ENCODE assay signal across 8 cellular contexts in the genomic region with DNA sequence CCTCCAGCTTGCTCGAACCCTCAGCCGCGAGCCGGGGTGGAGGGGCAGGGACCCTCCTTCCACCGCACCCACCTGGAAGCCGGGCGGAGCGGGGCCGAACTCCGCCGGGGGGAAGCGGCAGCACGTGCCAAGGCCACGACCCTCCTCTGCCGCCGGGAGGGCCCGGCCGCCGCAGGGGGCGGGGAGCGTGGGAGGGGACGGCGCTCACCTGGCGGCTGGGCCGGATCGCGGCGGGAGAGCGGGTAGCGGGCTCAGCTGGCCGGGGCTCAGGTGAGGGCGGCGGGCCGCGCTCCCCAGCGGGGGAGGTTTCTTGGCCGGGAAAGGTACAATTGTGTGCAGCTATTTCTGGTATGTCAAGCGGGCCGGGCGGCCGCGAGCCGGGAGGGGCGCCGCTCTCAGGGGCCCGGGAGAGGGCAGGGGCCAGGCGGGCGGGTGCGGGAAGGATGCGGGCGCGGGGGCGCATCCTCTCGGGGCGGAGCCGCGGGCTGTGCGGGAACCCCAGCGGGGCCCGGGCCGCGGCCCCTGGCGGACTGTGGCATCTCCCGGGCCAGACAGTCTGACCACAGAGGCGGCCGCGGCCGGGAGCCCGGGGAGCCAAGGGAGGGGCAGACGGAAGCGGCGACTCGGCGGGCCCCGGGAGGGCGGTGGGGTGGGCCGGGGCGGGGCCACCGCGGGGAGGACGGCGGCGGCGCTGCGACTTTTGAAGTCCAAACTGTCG. TPM values are rescaled to one million over a fixed set of nuclear protein-coding genes. Genes with fewer than 3 reads are reported as not detected.
DNase-seq lines count a peak whose midpoint lies in the region; ATAC-seq, FAIRE-seq and TF ChIP-seq lines count a peak whose summit lies in the region.

LMO7 (plus strand) TSS at position 710 of the 718 bp plus-strand sequence. CDS start 328 bp downstream, outside the sequence.

- WGBS in H9 (ENCODE audit: extremely low coverage, insufficient read length, low lambda C conversion rate) = no CpG with 5 or more reads among the region's 86 CpGs
- WGBS in H1 (ENCODE audit: extremely low coverage in 1 of 2, insufficient coverage in 1 of 2, insufficient read length in 1 of 2, insufficient replicate concordance in 2 of 2, low coverage in 1 of 2, low lambda C conversion rate in 2 of 2, missing lambda C conversion rate in 1 of 2), 2 experiments = 3% methylated on average over 23 of the region's 86 CpGs; no CpG with 5 or more reads in 1 of the 2 experiments
- 1% methylated on average over 32 to 68 of the region's 86 CpGs for WGBS in mesodermal cell (ENCODE audit: insufficient coverage in 2 of 2), 2 experiments

- peaks cover 12% of the 10 kb centered on the region for H3K23me2 ChIP-seq in H9 (ENCODE audit: insufficient read length, low read depth, low read length, poor library complexity, severe bottlenecking)
- H3K23me2 ChIP-seq in H1 (ENCODE audit: low read depth, low read length) = peaks cover 16% of the 10 kb centered on the region; the same call in 1 of the 2 replicates

- 0 out of 3 replicates have a peak, but pooled peaks of 1 of the 2 experiments have one; percentile 7 for TF ChIP-seq POLR2A in H1 (IDR thresholded peaks at IDR 0.05; ENCODE audit: control extremely low read depth in 1 of 2, low read depth in 2 of 2, low read length in 2 of 2)

- no peak for TF ChIP-seq CTCF in GM13976 (IDR thresholded peaks at IDR 0.05; ENCODE audit: borderline replicate concordance, control extremely low read depth, extremely low read depth, insufficient read depth, missing control alignments)
- no peak for TF ChIP-seq CTCF in H9 (conservative IDR thresholded peaks at IDR 0.05)
- no peak for TF ChIP-seq CTCF in H1 (IDR thresholded peaks at IDR 0.05; ENCODE audit: control extremely low read depth in 1 of 3, insufficient read depth in 1 of 3, low read depth in 1 of 3, low read length in 3 of 3)

- no peak within 1 kb of the TSS for H4K91ac ChIP-seq in H9 (ENCODE audit: insufficient read length, low read depth, low read length)
- H4K91ac ChIP-seq in H1 (replicated peaks; ENCODE audit: insufficient read length, low read length) = peak within 1 kb of the TSS; percentile 90

- DNase-seq in GM13976 (ENCODE audit: low spot score) (peak; percentile 88), H9 (peak; percentile 82), LoVo (ENCODE audit: low spot score) (peak; percentile 71), H1 (ENCODE audit: low read depth in 1 of 2, low spot score in 2 of 2) (peak in 1 of 2 experiments; percentile 84), AML-193 (lab: John Stamatoyannopoulos, UW) (no peak)
- peak; percentile 54 for DNase-seq in activated CD4-positive, alpha-beta memory T cell treated with anti-CD3 and anti-CD28 coated beads, Interleukin-2, amount 10 ng/mL, durations not matched to agents 7 days and 5 days
- DNase-seq in stimulated activated naive B cell treated with anti-CD40 and anti-IgM and Interleukin-4, amounts not matched to agents 10 μg/mL and 1 μg/mL and 100 μg/mL, for 72 hours = peak; percentile 15

- H3K27ac Mint-ChIP-seq in H9 = no peak within 1 kb of the TSS; a peak in 1 of 7 replicates
- H3K27ac Mint-ChIP-seq in activated CD4-positive, alpha-beta memory T cell treated with anti-CD3 and anti-CD28 coated beads, Interleukin-2, amount 10 ng/mL, durations not matched to agents 7 days and 5 days = no peak within 1 kb of the TSS
- peak within 1 kb of the TSS; percentile 47 for H3K27ac Mint-ChIP-seq in stimulated activated naive B cell treated with anti-CD40 and anti-IgM and Interleukin-4, amounts not matched to agents 10 μg/mL and 1 μg/mL and 100 μg/mL, for 72 hours

- H3K79me2 ChIP-seq in H9 (ENCODE audit: insufficient read depth, low read length) (peaks cover 2% of the 10 kb centered on the region; the same call in 1 of the 2 replicates), H1 (ENCODE audit: control insufficient read depth in 1 of 2, insufficient read depth in 2 of 2, low read length in 2 of 2) (no peaks in the 10 kb centered on the region)

- no peak within 1 kb of the TSS for H3T11ph ChIP-seq in H9 (ENCODE audit: low read length)

- H3K4me1 ChIP-seq in H9 (ENCODE audit: insufficient read depth, low read length) (peaks cover 9% of the 10 kb centered on the region; the same call in 1 of the 2 replicates), H1 (replicated peaks in 1 of 4; ENCODE audit: control insufficient read depth in 3 of 4, insufficient read depth in 4 of 4, low read length in 3 of 4) (peaks cover 3 to 10% (median 6%) of the 10 kb centered on the region in 4 experiments; a peak in 6 of 7 replicates), mesodermal cell (ENCODE audit: control insufficient read depth, insufficient read depth, low read length, poor library complexity, severe bottlenecking) (peaks cover 7% of the 10 kb centered on the region)

- H2BK15ac ChIP-seq in H9 (ENCODE audit: low read depth, low read length) = no peak within 1 kb of the TSS
- H2BK15ac ChIP-seq in H1 (ENCODE audit: low read length) = peak within 1 kb of the TSS; percentile 96; the same call in 1 of the 2 replicates

- H2BK20ac ChIP-seq in H9 (ENCODE audit: low read depth, low read length, poor library complexity, severe bottlenecking) (no peak within 1 kb of the TSS), H1 (ENCODE audit: low read length) (peak within 1 kb of the TSS; percentile 48; the same call in 1 of the 2 replicates)

- H4K5ac ChIP-seq in H9 (ENCODE audit: insufficient read length, low read depth, low read length) (no peak within 1 kb of the TSS), H1 (ENCODE audit: insufficient read length, low read depth, low read length) (no peak within 1 kb of the TSS)

- H3K4me3 Mint-ChIP-seq in H9 = peak within 1 kb of the TSS; percentile 59 to 80
- H3K4me3 Mint-ChIP-seq in activated CD4-positive, alpha-beta memory T cell treated with anti-CD3 and anti-CD28 coated beads, Interleukin-2, amount 10 ng/mL, durations not matched to agents 7 days and 5 days = peak within 1 kb of the TSS; percentile 70
- H3K4me3 Mint-ChIP-seq in stimulated activated naive B cell treated with anti-CD40 and anti-IgM and Interleukin-4, amounts not matched to agents 10 μg/mL and 1 μg/mL and 100 μg/mL, for 72 hours = peak within 1 kb of the TSS; percentile 81 to 85

- H3K36me3 Mint-ChIP-seq in H9 (ENCODE audit: insufficient read depth in 1 of 3, low read depth in 3 of 3) = no peaks in the 10 kb centered on the region
- H3K36me3 Mint-ChIP-seq in activated CD4-positive, alpha-beta memory T cell treated with anti-CD3 and anti-CD28 coated beads, Interleukin-2, amount 10 ng/mL, durations not matched to agents 7 days and 5 days (ENCODE audit: low read depth) = no peaks in the 10 kb centered on the region
- H3K36me3 Mint-ChIP-seq in stimulated activated naive B cell treated with anti-CD40 and anti-IgM and Interleukin-4, amounts not matched to agents 10 μg/mL and 1 μg/mL and 100 μg/mL, for 72 hours = peaks cover 0 to 5% of the 10 kb centered on the region in 2 donors

- peaks cover 27 to 28% of the 10 kb centered on the region in 2 experiments for H3K4me1 Mint-ChIP-seq in H9
- H3K4me1 Mint-ChIP-seq in activated CD4-positive, alpha-beta memory T cell treated with anti-CD3 and anti-CD28 coated beads, Interleukin-2, amount 10 ng/mL, durations not matched to agents 7 days and 5 days = peaks cover 15% of the 10 kb centered on the region
- peaks cover 2 to 8% of the 10 kb centered on the region in 2 donors for H3K4me1 Mint-ChIP-seq in stimulated activated naive B cell treated with anti-CD40 and anti-IgM and Interleukin-4, amounts not matched to agents 10 μg/mL and 1 μg/mL and 100 μg/mL, for 72 hours

- POLR2A ChIA-PET in activated CD4-positive, alpha-beta memory T cell treated with anti-CD3 and anti-CD28 coated beads, Interleukin-2, amount 10 ng/mL, durations not matched to agents 7 days and 5 days (lab: Charles Lee) = no interaction called here
- POLR2A ChIA-PET in H1 (lab: Charles Lee; ENCODE audit: partially characterized antibody) = interaction anchor here (0.9 to 1.0 kb wide), 3 partner anchors 10 to 98 kb away, joined by 3 to 5 read pairs (median 3); partner anchors contain the start of gene COMMD6

- no peak within 1 kb of the TSS for H4K8ac ChIP-seq in H9 (replicated peaks; ENCODE audit: insufficient read length, low read depth, low read length)
- peak within 1 kb of the TSS; percentile 96; the same call in 1 of the 2 replicates for H4K8ac ChIP-seq in H1 (ENCODE audit: extremely low read depth, insufficient read depth, low read length)

- H3K56ac ChIP-seq in H9 (ENCODE audit: insufficient read length, low read depth, low read length) = no peak within 1 kb of the TSS
- H3K56ac ChIP-seq in H1 (replicated peaks; ENCODE audit: insufficient read length, low read depth, low read length) = no peak within 1 kb of the TSS

- H4K20me1 ChIP-seq in H9 (ENCODE audit: control insufficient read depth, insufficient read depth, insufficient read length) = no peaks in the 10 kb centered on the region
- no peaks in the 10 kb centered on the region for H4K20me1 ChIP-seq in H1 (replicated peaks in 1 of 2; ENCODE audit: control insufficient read depth in 1 of 2, insufficient read depth in 2 of 2, low read length in 2 of 2)

- TF ChIP-seq RAD21 in H1 (IDR thresholded peaks at IDR 0.05 in 1 of 2, conservative IDR thresholded peaks at IDR 0.05 in 1 of 2; ENCODE audit: low read depth in 2 of 2, low read length in 2 of 2) = no peak

- FAIRE-seq in H1 (lab: Jason Lieb, UNC) = no peak

- no peaks in the 10 kb centered on the region for H3K9me3 Mint-ChIP-seq in H9
- no peaks in the 10 kb centered on the region for H3K9me3 Mint-ChIP-seq in activated CD4-positive, alpha-beta memory T cell treated with anti-CD3 and anti-CD28 coated beads, Interleukin-2, amount 10 ng/mL, durations not matched to agents 7 days and 5 days
- H3K9me3 Mint-ChIP-seq in stimulated activated naive B cell treated with anti-CD40 and anti-IgM and Interleukin-4, amounts not matched to agents 10 μg/mL and 1 μg/mL and 100 μg/mL, for 72 hours = no peaks in the 10 kb centered on the region

- H3K27ac ChIP-seq in H9 (ENCODE audit: insufficient read length, low read depth, low read length) (no peak within 1 kb of the TSS), H1 (ENCODE audit: low read depth, low read length) (no peak within 1 kb of the TSS), mesodermal cell (ENCODE audit: low read depth, low read length, severe bottlenecking) (no peak within 1 kb of the TSS)

- H2BK120ac ChIP-seq in H9 (ENCODE audit: low read depth, low read length, poor library complexity, severe bottlenecking) (no peak within 1 kb of the TSS), H1 (replicated peaks; ENCODE audit: low read depth, low read length) (peak within 1 kb of the TSS; percentile 90)

- H3K27me3 ChIP-seq in H9 (ENCODE audit: insufficient read depth, low read length) (no peaks in the 10 kb centered on the region; the same call in 1 of the 2 replicates), H1 (replicated peaks in 1 of 4; ENCODE audit: control insufficient read depth in 3 of 4, extremely low read depth in 1 of 4, insufficient read depth in 3 of 4, low read length in 3 of 4) (peaks cover 4 to 30% (median 16%) of the 10 kb centered on the region in 4 experiments)

- 0 out of 3 replicates have a peak, but pooled peaks of 1 of the 2 experiments have one; percentile 37 for TF ChIP-seq EP300 in H1 (IDR thresholded peaks at IDR 0.05; ENCODE audit: borderline replicate concordance in 1 of 2, low read depth in 2 of 2, low read length in 2 of 2)

- H3K4ac ChIP-seq in H9 (ENCODE audit: low read depth, low read length) (no peak within 1 kb of the TSS), H1 (replicated peaks; ENCODE audit: insufficient read length, low read depth, low read length) (peak within 1 kb of the TSS; percentile 94)

- H3K14ac ChIP-seq in H9 (ENCODE audit: insufficient read depth, low read length) (peak within 1 kb of the TSS; percentile 68), H1 (ENCODE audit: insufficient read length) (peak within 1 kb of the TSS; percentile 12)

- H3K9ac ChIP-seq in H9 (ENCODE audit: extremely low read depth, insufficient read length, low read length) (peak within 1 kb of the TSS; percentile 40), H1 (replicated peaks in 1 of 4; ENCODE audit: extremely low read depth in 1 of 4, low read depth in 3 of 4, low read length in 3 of 4) (peak within 1 kb of the TSS; percentile 39 to 56 (median 50))

- H2BK12ac ChIP-seq in H9 (ENCODE audit: insufficient read length, low read depth, low read length) = peak within 1 kb of the TSS; percentile 21
- peak within 1 kb of the TSS; percentile 94 for H2BK12ac ChIP-seq in H1 (ENCODE audit: low read depth, low read length)

- H3K79me1 ChIP-seq in H9 (ENCODE audit: insufficient read depth, low read depth, low read length, poor library complexity, severe bottlenecking) (no peaks in the 10 kb centered on the region), H1 (ENCODE audit: low read depth, low read length) (no peaks in the 10 kb centered on the region)

- CTCF ChIA-PET in activated CD4-positive, alpha-beta memory T cell treated with anti-CD3 and anti-CD28 coated beads, Interleukin-2, amount 10 ng/mL, durations not matched to agents 7 days and 5 days (lab: Charles Lee) = interaction anchor here (1.0 kb wide), 1 partner anchor 49 kb away, joined by 3 read pairs; no protein-coding TSS in a partner anchor
- CTCF ChIA-PET in H1 (lab: Charles Lee; ENCODE audit: partially characterized antibody) = interaction anchor here (2.5 kb wide), 1 partner anchor 38 kb away, joined by 7 read pairs; no protein-coding TSS in a partner anchor

- H3K23ac ChIP-seq in H9 (ENCODE audit: insufficient read length, low read depth, low read length) (no peak within 1 kb of the TSS), H1 (ENCODE audit: insufficient read length) (no peak within 1 kb of the TSS)

- H2BK5ac ChIP-seq in H9 (ENCODE audit: insufficient read length, low read length) (no peak within 1 kb of the TSS), H1 (ENCODE audit: low read depth, low read length) (no peak within 1 kb of the TSS; the same call in 1 of the 2 replicates)

- in situ Hi-C loops in GM13976 (cut with MboI; ENCODE audit: low sequenced_read_pairs, unreplicated experiment) = no loop called here

- H2AFZ ChIP-seq in H9 (ENCODE audit: low read length) (no peak within 1 kb of the TSS), H1 (ENCODE audit: low read length) (peak within 1 kb of the TSS; percentile 97)

- H3K36me3 ChIP-seq in H1 (ENCODE audit: control insufficient read depth in 2 of 4, insufficient read depth in 4 of 4, low read length in 3 of 4) = no peaks in the 10 kb centered on the region
- no peaks in the 10 kb centered on the region for H3K36me3 ChIP-seq in mesodermal cell (ENCODE audit: control insufficient read depth, insufficient read depth, low read length)

- H3K4me3 ChIP-seq in H1 (ENCODE audit: extremely low read depth in 1 of 4, insufficient read depth in 2 of 4, low read depth in 3 of 4, low read length in 4 of 4) (peak within 1 kb of the TSS; percentile 61 to 84 (median 70)), mesodermal cell (ENCODE audit: extremely low read depth, insufficient read depth, low read length, poor library complexity, severe bottlenecking) (peak within 1 kb of the TSS; percentile 57)

- H3K27me3 Mint-ChIP-seq in H9 (ENCODE audit: low read depth) = peaks cover 31% of the 10 kb centered on the region
- H3K27me3 Mint-ChIP-seq in activated CD4-positive, alpha-beta memory T cell treated with anti-CD3 and anti-CD28 coated beads, Interleukin-2, amount 10 ng/mL, durations not matched to agents 7 days and 5 days = peaks cover 16% of the 10 kb centered on the region
- peaks cover 7 to 10% of the 10 kb centered on the region in 2 donors for H3K27me3 Mint-ChIP-seq in stimulated activated naive B cell treated with anti-CD40 and anti-IgM and Interleukin-4, amounts not matched to agents 10 μg/mL and 1 μg/mL and 100 μg/mL, for 72 hours

- H2AK5ac ChIP-seq in H9 (ENCODE audit: insufficient read length, low read length) (no peak within 1 kb of the TSS), H1 (ENCODE audit: low read depth, low read length) (no peak within 1 kb of the TSS; the same call in 1 of the 2 replicates)

- H3K9me3 ChIP-seq in H9 (ENCODE audit: control insufficient read depth, low read depth, low read length) = no peaks in the 10 kb centered on the region
- no peaks in the 10 kb centered on the region for H3K9me3 ChIP-seq in H1 (ENCODE audit: insufficient read depth in 2 of 2, low read depth in 1 of 2, low read length in 1 of 2)
- no peaks in the 10 kb centered on the region for H3K9me3 ChIP-seq in mesodermal cell (ENCODE audit: control insufficient read depth, low read length)

- H3K4me2 ChIP-seq in H9 (ENCODE audit: insufficient read depth, insufficient read length, low read length) (peak within 1 kb of the TSS; percentile 73), H1 (ENCODE audit: insufficient read depth in 1 of 2, low read depth in 2 of 2, low read length in 2 of 2) (peak within 1 kb of the TSS; percentile 84 to 88)

- peak within 1 kb of the TSS; percentile 76 for H3K18ac ChIP-seq in H9 (ENCODE audit: insufficient read length, low read depth, low read length)
- H3K18ac ChIP-seq in H1 (ENCODE audit: extremely low read depth, low read length) = peak within 1 kb of the TSS; percentile 80

- peak; percentile 67 to 72 for ATAC-seq in stimulated activated naive B cell treated with anti-CD40 and anti-IgM and Interleukin-4, amounts not matched to agents 10 μg/mL and 1 μg/mL and 100 μg/mL, for 72 hours (replicated peaks)

RNA-seq across cellular contexts. Expression of gene LMO7, which starts in this region (rescaled TPM):
- 18.7 and 20.4 TPM in 2 replicates for total RNA-seq in H9 (2021)
- total RNA-seq in activated CD4-positive, alpha-beta memory T cell treated with anti-CD3 and anti-CD28 coated beads, Interleukin-2, amount 10 ng/mL, durations not matched to agents 7 days and 5 days = 10 to 100 TPM; 11.4 to 12.9 TPM
- total RNA-seq in H1 (2021; fragmentation: NEBNext Ultra II Directional; extraction: Animal tissue kit (Norgen Biotek cat#: 25700)) = 24.3 and 28.3 TPM in 2 replicates
- 8.1 and 11.3 TPM in 2 replicates for polyA plus RNA-seq in H1 (2011; rRNA removed)
- 5.1 TPM for polyA plus RNA-seq in H1 (2011; cell fraction: cytosol; rRNA removed)
- polyA plus RNA-seq in H1 (2011; cell fraction: nucleus; rRNA removed) = 42.3 TPM
- 12.8 to 18.0 TPM (median 15.0 TPM) in 4 replicates for polyA plus RNA-seq in H1 (2012, experiment 1 of 2)
- polyA plus RNA-seq in H1 (2012, experiment 2 of 2) = 1.6 TPM
- polyA plus RNA-seq in H1 (2013, experiment 1 of 2) = 43.1 TPM
- polyA plus RNA-seq in H1 (2013, experiment 2 of 2) = 50.3 TPM
- polyA minus RNA-seq in H1 (2011; rRNA and poly(A)+ RNA removed) = 6.0 and 12.3 TPM in 2 replicates
- polyA minus RNA-seq in H1 (2011; cell fraction: cytosol; rRNA and poly(A)+ RNA removed) = 7.8 TPM
- polyA minus RNA-seq in H1 (2011; cell fraction: nucleus; rRNA and poly(A)+ RNA removed) = 32.8 TPM
- 27.5 TPM for polyA plus RNA-seq in mesodermal cell (2013, experiment 1 of 2)
- 24.9 TPM for polyA plus RNA-seq in mesodermal cell (2013, experiment 2 of 2)

Comparison
In these comparisons a context has a peak if more than half of its experiments do, and no peak if none do; other contexts are left out.
1. DNase-seq: peak in GM13976 (single experiment), H9 (single experiment), LoVo (single experiment), activated CD4-positive, alpha-beta memory T cell treated with anti-CD3 and anti-CD28 coated beads, Interleukin-2, amount 10 ng/mL, durations not matched to agents 7 days and 5 days (single experiment) and stimulated activated naive B cell treated with anti-CD40 and anti-IgM and Interleukin-4, amounts not matched to agents 10 μg/mL and 1 μg/mL and 100 μg/mL, for 72 hours (single experiment); none in AML-193 (0 of 2).
2. Peak in every context shown above with its lines, with median percentiles within 50 percentile points of each other: H3K4me3 Mint-ChIP-seq.